In genomic region chr1:236854602-236854978, GRCh38 we compare ENCODE assay signal across 17 cellular contexts. TPM values are rescaled to one million over a fixed set of nuclear protein-coding genes. Genes with fewer than 3 reads are reported as not detected.
A peak's percentile ranks its signal among the peaks of the same experiment; 100 is the strongest.
DNase-seq lines count a peak whose midpoint lies in the region; ATAC-seq and TF ChIP-seq lines count a peak whose summit lies in the region.
"Had no signal": no experiment of that assay in that cellular context is flagged by ENCODE, and none has a peak within 500 bp of the region (broad histone marks: within the 10 kb centered on the region; RNA-seq: fewer than 3 reads in every experiment).

No MANE protein-coding gene starts in this region.

- H3K36me3 ChIP-seq in MG63 (peaks cover 79% of the 10 kb centered on the region), endodermal cell (ENCODE audit: control insufficient read depth, insufficient read depth, low read length) (peaks cover 20% of the 10 kb centered on the region), osteoblast (ENCODE audit: insufficient read depth, low read length) (peaks cover 17% of the 10 kb centered on the region)

- intact Hi-C loops in CD4-positive, alpha-beta T cell (cut with DNase I, micrococcal nuclease), result no loop called here

- peak overlapping the region; percentile 24 for H3K4me2 ChIP-seq in osteoblast (ENCODE audit: insufficient read depth, low read length)
- H3K4me2 ChIP-seq: KMS-11 had no signal

- H4K20me1 ChIP-seq in osteoblast (ENCODE audit: insufficient read depth, low read length), result no peaks in the 10 kb centered on the region

- 40 to 78% methylated on average over 3 of the region's 3 CpGs for WGBS in endodermal cell (ENCODE audit: insufficient coverage in 1 of 2, insufficient read length in 1 of 2), 2 experiments

- DNase-seq in AG20443 (ENCODE audit: low spot score), result peak; percentile 63
- DNase-seq in MG63, result peak; percentile 82
- no peak for DNase-seq in endodermal cell
- no peak for DNase-seq in osteoblast (ENCODE audit: insufficient read length, low spot score, missing footprints)
- DNase-seq in CD4-positive, alpha-beta T cell, result no peak
- DNase-seq in stimulated activated CD4-positive, alpha-beta T cell treated with anti-CD3 and anti-CD28 coated beads, Interleukin-4, amount 100 ng/mL, for 1 hour, result no peak
- DNase-seq: activated CD4-positive, alpha-beta T cell treated with anti-CD3 and anti-CD28 coated beads, Interleukin-2, amount 50 U/mL, for 48 hours; activated naive CD4-positive, alpha-beta T cell treated with Interleukin-2 at 50 U/mL for 16 hours; C1 segment of cervical spinal cord; dermis blood vessel endothelial cell; NCI-H2029 treated with DMSO at 0.1 percent for 48 hours; psoas muscle; tibial artery had no signal

- H3K27ac Mint-ChIP-seq in endodermal cell, result no peak overlapping the region
- H3K27ac Mint-ChIP-seq in CD4-positive, alpha-beta T cell, result no peak overlapping the region
- H3K27ac Mint-ChIP-seq: memory B cell had no signal

- H3K9me3 Mint-ChIP-seq in endodermal cell, result no peaks in the 10 kb centered on the region
- H3K9me3 Mint-ChIP-seq in CD4-positive, alpha-beta T cell, result no peaks in the 10 kb centered on the region
- H3K9me3 Mint-ChIP-seq: memory B cell had no signal

- no peak for TF ChIP-seq CTCF in endodermal cell (conservative IDR thresholded peaks at IDR 0.05)
- no peak for TF ChIP-seq CTCF in osteoblast (IDR thresholded peaks at IDR 0.05; ENCODE audit: extremely low read depth, low read depth, low read length)
- TF ChIP-seq CTCF in CD4-positive, alpha-beta T cell (IDR thresholded peaks at IDR 0.05), result no peak

- CTCF ChIA-PET in CD4-positive, alpha-beta T cell (lab: Charles Lee), result interaction anchor here (1.2 kb wide), 1 partner anchor 92 kb away, joined by 3 read pairs; no protein-coding TSS in a partner anchor

- H3K36me3 Mint-ChIP-seq in endodermal cell (ENCODE audit: low read depth), result peaks cover 49% of the 10 kb centered on the region
- H3K36me3 Mint-ChIP-seq in CD4-positive, alpha-beta T cell (ENCODE audit: low read depth), result peaks cover 100% of the 10 kb centered on the region

- no peak overlapping the region for H3K9ac ChIP-seq in endodermal cell (ENCODE audit: extremely low read depth, low read length, poor library complexity, severe bottlenecking)
- H3K9ac ChIP-seq: KMS-11 had no signal

- H3K27ac ChIP-seq in endodermal cell (ENCODE audit: low read depth, low read length), result peak overlapping the region; percentile 64
- peak overlapping the region; percentile 47 for H3K27ac ChIP-seq in osteoblast (ENCODE audit: low read depth, low read length)
- H3K27ac ChIP-seq in CD4-positive, alpha-beta T cell (ENCODE audit: low read depth, low read length), result no peak overlapping the region
- H3K27ac ChIP-seq: KMS-11, psoas muscle had no signal

- no peak overlapping the region for H2AFZ ChIP-seq in osteoblast (ENCODE audit: low read length)

- no peak overlapping the region for H3K4me3 Mint-ChIP-seq in endodermal cell
- H3K4me3 Mint-ChIP-seq in CD4-positive, alpha-beta T cell, result no peak overlapping the region
- H3K4me3 Mint-ChIP-seq: memory B cell had no signal

- H3K27me3 ChIP-seq in MG63, result no peaks in the 10 kb centered on the region
- H3K27me3 ChIP-seq in endodermal cell (ENCODE audit: control insufficient read depth, insufficient read depth, low read length, poor library complexity, severe bottlenecking), result no peaks in the 10 kb centered on the region
- no peaks in the 10 kb centered on the region for H3K27me3 ChIP-seq in osteoblast (ENCODE audit: insufficient read depth, low read length)
- H3K27me3 ChIP-seq in CD4-positive, alpha-beta T cell (ENCODE audit: control insufficient read depth, insufficient read depth, low read length), result no peaks in the 10 kb centered on the region
- H3K27me3 ChIP-seq: tibial artery had no signal

- ATAC-seq in HG03521 (IDR thresholded peaks at IDR 0.05; ENCODE audit: unreplicated experiment), result no peak
- ATAC-seq in CD4-positive, alpha-beta T cell (ENCODE audit: poor library complexity), result no peak
- ATAC-seq in GM19351 (IDR thresholded peaks at IDR 0.05; ENCODE audit: unreplicated experiment), result no peak
- ATAC-seq: psoas muscle had no signal

- no peak overlapping the region for H3K4me3 ChIP-seq in MG63
- no peak overlapping the region for H3K4me3 ChIP-seq in endodermal cell (ENCODE audit: low read length)
- no peak overlapping the region for H3K4me3 ChIP-seq in osteoblast (ENCODE audit: insufficient read depth, low read length)
- H3K4me3 ChIP-seq: psoas muscle, tibial artery had no signal

- no peaks in the 10 kb centered on the region for H3K79me2 ChIP-seq in osteoblast (ENCODE audit: insufficient read depth, low read length)

- POLR2A ChIA-PET in CD4-positive, alpha-beta T cell (lab: Charles Lee), result no interaction called here

- no peaks in the 10 kb centered on the region for H3K4me1 Mint-ChIP-seq in endodermal cell
- peaks cover 8% of the 10 kb centered on the region for H3K4me1 Mint-ChIP-seq in CD4-positive, alpha-beta T cell (ENCODE audit: low read depth)
- H3K4me1 Mint-ChIP-seq: memory B cell had no signal

- no peaks in the 10 kb centered on the region for H3K4me1 ChIP-seq in endodermal cell (ENCODE audit: control insufficient read depth, insufficient read depth, low read length)
- H3K4me1 ChIP-seq in osteoblast (ENCODE audit: insufficient read depth, low read length), result peaks cover 14% of the 10 kb centered on the region
- H3K4me1 ChIP-seq: psoas muscle had no signal

- peaks cover 3% of the 10 kb centered on the region; the same call in 1 of the 2 replicates for H3K9me3 ChIP-seq in MG63
- no peaks in the 10 kb centered on the region for H3K9me3 ChIP-seq in endodermal cell (ENCODE audit: control insufficient read depth, low read length)
- no peaks in the 10 kb centered on the region for H3K9me3 ChIP-seq in osteoblast (ENCODE audit: low read depth, low read length)
- no peaks in the 10 kb centered on the region for H3K9me3 ChIP-seq in CD4-positive, alpha-beta T cell (ENCODE audit: control insufficient read depth, low read length)
- H3K9me3 ChIP-seq: psoas muscle, tibial artery had no signal

- H3K27me3 Mint-ChIP-seq in endodermal cell (ENCODE audit: insufficient read depth), result no peaks in the 10 kb centered on the region
- no peaks in the 10 kb centered on the region for H3K27me3 Mint-ChIP-seq in CD4-positive, alpha-beta T cell
- H3K27me3 Mint-ChIP-seq: memory B cell had no signal

RNA-seq across cellular contexts. Expression of gene MTR, which starts 59.5 kb away (rescaled TPM):
- total RNA-seq in MG63 (2014; rRNA removed; shearing (Covaris generic); ENCODE audit: low replicate concordance), result 8.7 and 9.5 TPM in 2 replicates
- 10 to 100 TPM; 28.5 to 29.5 TPM for total RNA-seq in endodermal cell
- polyA plus RNA-seq in endodermal cell (2013, experiment 1 of 2), result 12.0 TPM
- 12.2 TPM for polyA plus RNA-seq in endodermal cell (2013, experiment 2 of 2)
- total RNA-seq in osteoblast, result 28.6 and 30.0 TPM in 2 replicates
- 10 to 100 TPM; 35.2 to 37.0 TPM for total RNA-seq in CD4-positive, alpha-beta T cell

Comparison
In these comparisons a context has a peak if more than half of its experiments do, and no peak if none do; other contexts are left out.
1. DNase-seq: peak in AG20443 (single experiment) and MG63 (single experiment); none in endodermal cell (single experiment), osteoblast (single experiment), CD4-positive, alpha-beta T cell (0 of 10) and stimulated activated CD4-positive, alpha-beta T cell treated with anti-CD3 and anti-CD28 coated beads, Interleukin-4, amount 100 ng/mL, for 1 hour (single experiment).